ENCODE assay signal across 20 cellular contexts in the genomic region with DNA sequence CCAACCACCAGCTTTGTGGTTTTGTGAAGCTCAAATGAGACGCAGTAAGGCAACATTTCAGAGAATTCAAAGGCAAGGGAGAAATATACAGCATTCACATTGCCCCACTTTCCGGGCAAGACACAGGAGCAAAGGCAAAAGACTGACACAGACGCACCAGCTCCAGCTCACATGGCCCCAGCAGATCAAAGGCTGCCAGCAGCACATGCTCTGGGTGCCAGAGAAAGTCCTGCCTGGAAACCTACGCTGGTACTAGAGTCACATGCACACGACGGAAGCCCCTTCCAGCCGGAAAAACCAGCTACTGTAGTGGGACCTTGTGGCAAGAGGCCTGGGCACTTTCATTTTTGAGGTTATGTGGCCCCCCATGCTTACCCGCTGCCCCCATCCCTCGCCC.
"Had no signal": no experiment of that assay in that cellular context is flagged by ENCODE, and none has a peak within 500 bp of the region (broad histone marks: within the 10 kb centered on the region; RNA-seq: fewer than 3 reads in every experiment).

No MANE protein-coding gene starts in this region.

- H3K27me3 Mint-ChIP-seq: activated CD4-positive, alpha-beta memory T cell treated with anti-CD3 and anti-CD28 coated beads for 36 hours; activated naive CD4-positive, alpha-beta T cell treated with anti-CD3 and anti-CD28 coated beads, Interleukin-2, amount 10 ng/mL, durations not matched to agents 7 days and 5 days; activated T-cell treated with anti-CD3 and anti-CD28 coated beads, Interleukin-2, amount 50 U/mL, for 24 hours; stimulated activated naive CD8-positive, alpha-beta T cell treated with anti-CD3 and anti-CD28 coated beads, Interleukin-15, Interleukin-2, amounts not matched to agents 100 ng/mL and 50 ng/mL, for 24 hours had no signal

- DNase-seq: activated CD4-positive, alpha-beta memory T cell treated with anti-CD3 and anti-CD28 coated beads for 36 hours; activated naive CD4-positive, alpha-beta T cell treated with anti-CD3 and anti-CD28 coated beads, Interleukin-2, amount 10 ng/mL, durations not matched to agents 7 days and 5 days; activated T-cell treated with anti-CD3 and anti-CD28 coated beads, Interleukin-2, amount 50 U/mL, for 24 hours; endodermal cell; hippocampal formation; left lung; mesenchymal stem cell; nephron progenitor cell; ovary; retina; T-helper 1 cell; upper lobe of right lung had no signal

- H3K27me3 ChIP-seq: ascending aorta, breast epithelium, dorsolateral prefrontal cortex, gastroesophageal sphincter, left lung, ovary, suprapubic skin, upper lobe of right lung had no signal

- H3K9me3 ChIP-seq: ascending aorta, breast epithelium, gastroesophageal sphincter, left lung, ovary, suprapubic skin, upper lobe of right lung had no signal

- H3K4me1 ChIP-seq: ascending aorta, breast epithelium, gastroesophageal sphincter, upper lobe of right lung had no signal

- H3K9me3 Mint-ChIP-seq: activated CD4-positive, alpha-beta memory T cell treated with anti-CD3 and anti-CD28 coated beads for 36 hours; activated naive CD4-positive, alpha-beta T cell treated with anti-CD3 and anti-CD28 coated beads, Interleukin-2, amount 10 ng/mL, durations not matched to agents 7 days and 5 days; activated T-cell treated with anti-CD3 and anti-CD28 coated beads, Interleukin-2, amount 50 U/mL, for 24 hours; endodermal cell; nephron progenitor cell; stimulated activated naive CD8-positive, alpha-beta T cell treated with anti-CD3 and anti-CD28 coated beads, Interleukin-15, Interleukin-2, amounts not matched to agents 100 ng/mL and 50 ng/mL, for 24 hours had no signal

- ATAC-seq: gastroesophageal sphincter, left lung, SK-N-SH treated with all-trans-retinoic acid at 6 μM for 48 hours, upper lobe of right lung had no signal

- H3K4me1 Mint-ChIP-seq: activated naive CD4-positive, alpha-beta T cell treated with anti-CD3 and anti-CD28 coated beads, Interleukin-2, amount 10 ng/mL, durations not matched to agents 7 days and 5 days; endodermal cell had no signal

- H3K27ac Mint-ChIP-seq: activated CD4-positive, alpha-beta memory T cell treated with anti-CD3 and anti-CD28 coated beads for 36 hours; activated T-cell treated with anti-CD3 and anti-CD28 coated beads, Interleukin-2, amount 50 U/mL, for 24 hours; stimulated activated naive CD8-positive, alpha-beta T cell treated with anti-CD3 and anti-CD28 coated beads, Interleukin-15, Interleukin-2, amounts not matched to agents 100 ng/mL and 50 ng/mL, for 24 hours had no signal

- H3K4me2 ChIP-seq: smooth muscle cell had no signal

- H3K36me3 ChIP-seq: ovary had no signal

- H3K27ac ChIP-seq: ascending aorta, breast epithelium, gastroesophageal sphincter, left lung, ovary, suprapubic skin, upper lobe of right lung had no signal

- H3K4me3 Mint-ChIP-seq: activated CD4-positive, alpha-beta memory T cell treated with anti-CD3 and anti-CD28 coated beads for 36 hours; activated naive CD4-positive, alpha-beta T cell treated with anti-CD3 and anti-CD28 coated beads, Interleukin-2, amount 10 ng/mL, durations not matched to agents 7 days and 5 days; activated T-cell treated with anti-CD3 and anti-CD28 coated beads, Interleukin-2, amount 50 U/mL, for 24 hours; endodermal cell; nephron progenitor cell; stimulated activated naive CD8-positive, alpha-beta T cell treated with anti-CD3 and anti-CD28 coated beads, Interleukin-15, Interleukin-2, amounts not matched to agents 100 ng/mL and 50 ng/mL, for 24 hours had no signal

- H3K4me3 ChIP-seq: ascending aorta, breast epithelium, dorsolateral prefrontal cortex, gastroesophageal sphincter, left lung, ovary, smooth muscle cell, suprapubic skin, upper lobe of right lung had no signal
